In genomic region chr1:17551755-17552234, GRCh38 we compare ENCODE assay signal across 8 cellular contexts. TPM values are rescaled to one million over a fixed set of nuclear protein-coding genes. Genes with fewer than 3 reads are reported as not detected.
DNase-seq lines count a peak whose midpoint lies in the region; ATAC-seq, FAIRE-seq and TF ChIP-seq lines count a peak whose summit lies in the region.
"Had no signal": no experiment of that assay in that cellular context is flagged by ENCODE, and none has a peak within 500 bp of the region (broad histone marks: within the 10 kb centered on the region; RNA-seq: fewer than 3 reads in every experiment).

No MANE protein-coding gene starts in this region.

- H3K4me1 ChIP-seq in K562 (replicated peaks in 1 of 2; ENCODE audit: control insufficient read depth in 2 of 2, insufficient read depth in 2 of 2, low read length in 2 of 2) (no peaks in the 10 kb centered on the region), tibial nerve (peaks cover 0 to 52% (median 24%) of the 10 kb centered on the region in 4 donors)

- no peak for TF ChIP-seq POLR2A in K562 (conservative IDR thresholded peaks at IDR 0.05)
- TF ChIP-seq POLR2A in tibial nerve (IDR thresholded peaks at IDR 0.05): no peak

- intact Hi-C loops in K562 (cut with micrococcal nuclease): no loop called here
- intact Hi-C loops in natural killer cell (cut with micrococcal nuclease): no loop called here

- H3K36me3 Mint-ChIP-seq in natural killer cell: no peaks in the 10 kb centered on the region

- CTCF ChIA-PET in K562 (lab: Yijun Ruan, JAX; ENCODE audit: low intra/inter-chr PET ratio): no interaction called here

- no peaks in the 10 kb centered on the region for H3K9me3 Mint-ChIP-seq in natural killer cell
- H3K9me3 Mint-ChIP-seq: activated CD4-positive, alpha-beta T cell treated with anti-CD3 and anti-CD28 coated beads, Interleukin-2, amount 10 ng/mL, durations not matched to agents 24 days and 14 days had no signal

- TF ChIP-seq CTCF in K562 (IDR thresholded peaks at IDR 0.05 in 2 of 3, conservative IDR thresholded peaks at IDR 0.05 in 1 of 3; ENCODE audit: insufficient read depth in 2 of 3, low read depth in 1 of 3, low read length in 3 of 3): no peak
- TF ChIP-seq CTCF in tibial nerve (IDR thresholded peaks at IDR 0.05): no peak
- no peak for TF ChIP-seq CTCF in natural killer cell (IDR thresholded peaks at IDR 0.05)

- POLR2A ChIA-PET in K562 (lab: Yijun Ruan, JAX): interaction anchor here (1.6 kb wide), 1 partner anchor 10 kb away, joined by 8 read pairs; no protein-coding TSS in a partner anchor

- H3K4me3 ChIP-seq in MG63 (no peak overlapping the region), K562 (no peak overlapping the region), tibial nerve (no peak overlapping the region)

- no peaks in the 10 kb centered on the region for H3K9me1 ChIP-seq in K562 (ENCODE audit: control insufficient read depth, insufficient read depth, low read length)

- ATAC-seq in K562 (no peak; the same call in 2 of the 3 replicates), HG03135 (IDR thresholded peaks at IDR 0.05; ENCODE audit: unreplicated experiment) (no peak), HG02885 (IDR thresholded peaks at IDR 0.05; ENCODE audit: poor library complexity, unreplicated experiment) (no peak), natural killer cell (no peak)

- no peaks in the 10 kb centered on the region for H3K27me3 ChIP-seq in MG63
- peaks cover 3 to 16% of the 10 kb centered on the region in 2 experiments; a peak in 3 of 5 replicates for H3K27me3 ChIP-seq in K562 (ENCODE audit: control insufficient read depth in 2 of 2, insufficient read depth in 2 of 2, low read length in 2 of 2)
- no peaks in the 10 kb centered on the region for H3K27me3 ChIP-seq in tibial nerve

- BruUV-seq in K562 (replicated peaks; lab: Mats Ljungman, UMichigan): no TSS peak

- no peak overlapping the region for H3K4me3 Mint-ChIP-seq in natural killer cell
- H3K4me3 Mint-ChIP-seq: activated CD4-positive, alpha-beta T cell treated with anti-CD3 and anti-CD28 coated beads, Interleukin-2, amount 10 ng/mL, durations not matched to agents 24 days and 14 days had no signal

- H3K9ac ChIP-seq in K562 (ENCODE audit: insufficient read depth in 1 of 2, low read depth in 2 of 2, low read length in 2 of 2): no peak overlapping the region; a peak in 2 of 4 replicates

- H3K9me3 ChIP-seq in MG63 (no peaks in the 10 kb centered on the region), K562 (replicated peaks; ENCODE audit: control insufficient read depth, insufficient read depth, low read depth, low read length) (no peaks in the 10 kb centered on the region), tibial nerve (no peaks in the 10 kb centered on the region)

- H3K27ac ChIP-seq in K562 (ENCODE audit: extremely low read depth, low read depth, low read length) (no peak overlapping the region), tibial nerve (peak overlapping the region in 3 of 4 donors; percentile 32 to 61 (median 54))

- H3K27me3 Mint-ChIP-seq in natural killer cell (ENCODE audit: low read depth in 2 of 2): peaks cover 0 to 8% of the 10 kb centered on the region in 2 donors

- peak; percentile 56 for DNase-seq in MG63
- no peak for DNase-seq in K562 (ENCODE audit: extremely low read depth in 1 of 4, low spot score in 3 of 4)
- DNase-seq in islet precursor cell: peak; percentile 55
- DNase-seq in tibial nerve (ENCODE audit: low spot score in 2 of 2): no peak
- no peak for DNase-seq in natural killer cell
- DNase-seq: activated CD4-positive, alpha-beta T cell treated with anti-CD3 and anti-CD28 coated beads, Interleukin-2, amount 10 ng/mL, durations not matched to agents 24 days and 14 days had no signal

- in situ Hi-C loops in K562 (cut with MboI): no loop called here

- no peaks in the 10 kb centered on the region for H3K4me1 Mint-ChIP-seq in natural killer cell
- H3K4me1 Mint-ChIP-seq: activated CD4-positive, alpha-beta T cell treated with anti-CD3 and anti-CD28 coated beads, Interleukin-2, amount 10 ng/mL, durations not matched to agents 24 days and 14 days had no signal

- H4K20me1 ChIP-seq in K562 (replicated peaks; ENCODE audit: control insufficient read depth, insufficient read depth, low read length): 0 out of 2 replicates have a peak, but pooled peaks cover 19% of the 10 kb centered on the region

- FAIRE-seq in K562 (lab: Jason Lieb, UNC): no peak

- no peak overlapping the region for H3K4me2 ChIP-seq in K562 (ENCODE audit: insufficient read depth, low read length)

- H3K79me2 ChIP-seq in K562 (ENCODE audit: control insufficient read depth, insufficient read depth, low read length): no peaks in the 10 kb centered on the region

- 0% methylated on average over 8 of the region's 8 CpGs for WGBS in K562 (ENCODE audit: insufficient coverage, low coverage, missing lambda C conversion rate)
- 23 to 24% methylated on average over 8 of the region's 8 CpGs for WGBS in tibial nerve, 2 donors

- TF ChIP-seq RAD21 in K562 (CRISPR knock-in tag; conservative IDR thresholded peaks at IDR 0.05 in 1 of 2, IDR thresholded peaks at IDR 0.05 in 1 of 2): no peak

- H3K36me3 ChIP-seq in MG63: no peaks in the 10 kb centered on the region
- no peaks in the 10 kb centered on the region for H3K36me3 ChIP-seq in K562 (ENCODE audit: control insufficient read depth, insufficient read depth, low read length)
- H3K36me3 ChIP-seq in tibial nerve: no peaks in the 10 kb centered on the region

- H3K27ac Mint-ChIP-seq in natural killer cell: no peak overlapping the region
- H3K27ac Mint-ChIP-seq: activated CD4-positive, alpha-beta T cell treated with anti-CD3 and anti-CD28 coated beads, Interleukin-2, amount 10 ng/mL, durations not matched to agents 24 days and 14 days had no signal

- no peak overlapping the region for H2AFZ ChIP-seq in K562 (ENCODE audit: low read depth, low read length)

- TF ChIP-seq EP300 in K562 (IDR thresholded peaks at IDR 0.05; ENCODE audit: low read length) (no peak), tibial nerve (IDR thresholded peaks at IDR 0.05) (no peak)

TF ChIP-seq in K562, 482 proteins besides CTCF, POLR2A, EP300 and RAD21:
- TF ChIP-seq ZFP36 (IDR thresholded peaks at IDR 0.05; ENCODE audit: low read depth, low read length, partially characterized antibody): peak; percentile 8
- no peak for TF ChIP-seq FOS (IDR thresholded peaks at IDR 0.05; ENCODE audit: extremely low read depth, insufficient read length)
TF ChIP-seq in K562: peak in this region for 1.

RNA-seq across cellular contexts. Expression of gene ARHGEF10L, which starts 12.3 kb away (rescaled TPM):
- 7.6 and 15.9 TPM in 2 replicates for total RNA-seq in MG63 (2014; rRNA removed; shearing (Covaris generic); ENCODE audit: low replicate concordance)
- total RNA-seq in K562 (2011; cell fraction: chromatin; rRNA removed; ENCODE audit: low replicate concordance): 0.09 TPM in 1 of 2 replicates, not detected in the other
- total RNA-seq in K562 (2011; cell fraction: nucleolus; rRNA removed): 0.17 and 0.92 TPM in 2 replicates
- total RNA-seq in K562 (2011; cell fraction: nucleoplasm; rRNA removed): 0.07 TPM in 1 of 2 replicates, not detected in the other
- 0.09 TPM in 1 of 2 replicates, not detected in the other for total RNA-seq in K562 (2014; rRNA removed)
- not detected in 2 replicates for total RNA-seq in K562 (2014; rRNA removed; fragmentation: Illumina TruSeq; extraction: Trizol)
- total RNA-seq in K562 (2015; rRNA removed; fragmentation: Illumina TruSeq; extraction: Trizol): not detected in 2 replicates
- 0.13 TPM in 2 replicates for total RNA-seq in K562 (2021)
- polyA plus RNA-seq in K562 (2011; rRNA removed): 0.01 TPM in 1 of 2 replicates, not detected in the other
- 0.27 TPM in 1 of 2 replicates, not detected in the other for polyA plus RNA-seq in K562 (2011; cell fraction: cytosol; rRNA removed)
- 0.41 and 0.52 TPM in 2 replicates for polyA plus RNA-seq in K562 (2011; cell fraction: nucleus; rRNA removed)
- polyA plus RNA-seq in K562 (2012): not detected in 2 replicates
- polyA plus RNA-seq in K562 (2014; fragmentation: Illumina TruSeq; extraction: Trizol): not detected in 2 replicates
- not detected for polyA plus RNA-seq in K562 (2014; fragmentation: Nextera tagmentation; extraction: Ambion mirVana)
- polyA plus RNA-seq in K562 (2014; rRNA removed): not detected in 2 replicates
- polyA minus RNA-seq in K562 (2011; rRNA and poly(A)+ RNA removed): not detected in 2 replicates
- 0.46 TPM in 1 of 2 replicates, not detected in the other for polyA minus RNA-seq in K562 (2011; cell fraction: cytosol; rRNA and poly(A)+ RNA removed)
- 0.13 TPM in 1 of 2 replicates, not detected in the other for polyA minus RNA-seq in K562 (2011; cell fraction: nucleus; rRNA and poly(A)+ RNA removed)
- 10 to 100 TPM; 38.5 to 73.8 (median 41.7) TPM for total RNA-seq in tibial nerve
- 1 to 10 TPM in 1 of 3 donors, under 1 TPM in 2; 0.70 to 1.7 (median 0.94) TPM for total RNA-seq in natural killer cell
- total RNA-seq: activated CD4-positive, alpha-beta T cell treated with anti-CD3 and anti-CD28 coated beads, Interleukin-2, amount 10 ng/mL, durations not matched to agents 24 days and 14 days had no signal

Comparison
In these comparisons a context has a peak if more than half of its experiments do, and no peak if none do; other contexts are left out.
1. DNase-seq: peak in MG63 (single experiment) and islet precursor cell (single experiment); none in K562 (0 of 4), tibial nerve (0 of 2) and natural killer cell (single experiment).